1 cellular context compared by ENCODE assay signal in the genomic region with DNA sequence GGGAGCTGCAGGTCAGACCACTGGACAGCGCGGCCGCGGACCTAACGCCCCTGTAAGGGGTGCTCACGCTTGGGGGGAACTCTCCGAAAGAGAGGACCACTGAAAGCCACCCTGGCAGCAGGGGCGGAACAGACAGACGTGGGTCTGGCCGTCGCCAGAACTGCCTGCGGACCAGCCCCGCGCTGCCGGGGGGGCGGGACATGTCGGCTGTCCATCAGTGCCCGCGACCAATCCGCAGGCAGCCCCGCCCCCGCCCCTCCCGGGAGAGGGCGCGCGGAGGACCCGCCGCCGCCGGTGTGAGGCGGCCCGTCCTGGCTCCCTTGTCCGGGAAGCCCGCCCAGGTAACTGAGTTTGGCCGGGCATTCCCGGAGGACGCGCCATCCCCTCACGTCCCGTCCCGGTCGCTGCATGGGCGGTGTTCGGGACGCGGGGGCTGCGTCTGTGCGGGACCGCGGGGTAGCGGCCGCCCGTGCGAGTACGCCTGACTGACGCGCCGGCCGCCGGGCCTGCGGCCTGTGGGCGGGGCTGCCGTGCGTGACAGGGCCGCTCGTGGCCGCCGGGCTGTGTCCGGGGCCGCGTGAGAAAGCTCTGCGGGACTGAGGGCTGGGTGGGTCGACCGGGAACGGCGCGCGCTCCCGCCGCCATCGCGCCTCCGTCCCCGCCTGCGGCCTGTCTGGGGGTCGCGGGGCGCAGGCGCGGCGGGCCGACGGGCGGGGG.
TF ChIP-seq lines count a peak whose summit lies in the region.

No MANE protein-coding gene starts in this region.

TF ChIP-seq in HepG2, 621 proteins besides CTCF, POLR2A, EP300 and RAD21 (continued from another document and continues in another):
- no peak; the same call in 1 of the 2 replicates for TF ChIP-seq ZNF3 (CRISPR knock-in tag; IDR thresholded peaks at IDR 0.05)
- TF ChIP-seq ZSCAN20 (CRISPR knock-in tag; IDR thresholded peaks at IDR 0.05; ENCODE audit: borderline replicate concordance) = peak; percentile 98
- TF ChIP-seq ZNF12 (CRISPR knock-in tag; IDR thresholded peaks at IDR 0.05) = 0 out of 2 replicates have a peak, but pooled peaks have one; percentile 45
- TF ChIP-seq, protein P1, sequence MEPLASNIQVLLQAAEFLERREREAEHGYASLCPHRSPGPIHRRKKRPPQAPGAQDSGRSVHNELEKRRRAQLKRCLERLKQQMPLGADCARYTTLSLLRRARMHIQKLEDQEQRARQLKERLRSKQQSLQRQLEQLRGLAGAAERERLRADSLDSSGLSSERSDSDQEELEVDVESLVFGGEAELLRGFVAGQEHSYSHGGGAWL (CRISPR knock-in tag; IDR thresholded peaks at IDR 0.05) = peak; percentile 80; the same call in 1 of the 2 replicates
- TF ChIP-seq ZNF816 (CRISPR knock-in tag; IDR thresholded peaks at IDR 0.05; ENCODE audit: borderline replicate concordance) = peak; percentile 88; the same call in 1 of the 2 replicates
- peak; percentile 80 for TF ChIP-seq RBM39 (IDR thresholded peaks at IDR 0.05; ENCODE audit: low read depth, low read length, poor library complexity, severe bottlenecking)
- TF ChIP-seq ZNF883 (CRISPR knock-in tag; IDR thresholded peaks at IDR 0.05; ENCODE audit: not compliant biosample characterization) = peak; percentile 94
- TF ChIP-seq, protein P2, sequence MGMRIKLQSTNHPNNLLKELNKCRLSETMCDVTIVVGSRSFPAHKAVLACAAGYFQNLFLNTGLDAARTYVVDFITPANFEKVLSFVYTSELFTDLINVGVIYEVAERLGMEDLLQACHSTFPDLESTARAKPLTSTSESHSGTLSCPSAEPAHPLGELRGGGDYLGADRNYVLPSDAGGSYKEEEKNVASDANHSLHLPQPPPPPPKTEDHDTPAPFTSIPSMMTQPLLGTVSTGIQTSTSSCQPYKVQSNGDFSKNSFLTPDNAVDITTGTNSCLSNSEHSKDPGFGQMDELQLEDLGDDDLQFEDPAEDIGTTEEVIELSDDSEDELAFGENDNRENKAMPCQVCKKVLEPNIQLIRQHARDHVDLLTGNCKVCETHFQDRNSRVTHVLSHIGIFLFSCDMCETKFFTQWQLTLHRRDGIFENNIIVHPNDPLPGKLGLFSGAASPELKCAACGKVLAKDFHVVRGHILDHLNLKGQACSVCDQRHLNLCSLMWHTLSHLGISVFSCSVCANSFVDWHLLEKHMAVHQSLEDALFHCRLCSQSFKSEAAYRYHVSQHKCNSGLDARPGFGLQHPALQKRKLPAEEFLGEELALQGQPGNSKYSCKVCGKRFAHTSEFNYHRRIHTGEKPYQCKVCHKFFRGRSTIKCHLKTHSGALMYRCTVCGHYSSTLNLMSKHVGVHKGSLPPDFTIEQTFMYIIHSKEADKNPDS (CRISPR knock-in tag; IDR thresholded peaks at IDR 0.05) = no peak
- peak; percentile 90; the same call in 1 of the 2 replicates for TF ChIP-seq TBP (CRISPR knock-in tag; IDR thresholded peaks at IDR 0.05)
- TF ChIP-seq MAFK (conservative IDR thresholded peaks at IDR 0.05 in 1 of 2, IDR thresholded peaks at IDR 0.05 in 1 of 2; ENCODE audit: low read length in 2 of 2) = no peak
- TF ChIP-seq, protein P3, sequence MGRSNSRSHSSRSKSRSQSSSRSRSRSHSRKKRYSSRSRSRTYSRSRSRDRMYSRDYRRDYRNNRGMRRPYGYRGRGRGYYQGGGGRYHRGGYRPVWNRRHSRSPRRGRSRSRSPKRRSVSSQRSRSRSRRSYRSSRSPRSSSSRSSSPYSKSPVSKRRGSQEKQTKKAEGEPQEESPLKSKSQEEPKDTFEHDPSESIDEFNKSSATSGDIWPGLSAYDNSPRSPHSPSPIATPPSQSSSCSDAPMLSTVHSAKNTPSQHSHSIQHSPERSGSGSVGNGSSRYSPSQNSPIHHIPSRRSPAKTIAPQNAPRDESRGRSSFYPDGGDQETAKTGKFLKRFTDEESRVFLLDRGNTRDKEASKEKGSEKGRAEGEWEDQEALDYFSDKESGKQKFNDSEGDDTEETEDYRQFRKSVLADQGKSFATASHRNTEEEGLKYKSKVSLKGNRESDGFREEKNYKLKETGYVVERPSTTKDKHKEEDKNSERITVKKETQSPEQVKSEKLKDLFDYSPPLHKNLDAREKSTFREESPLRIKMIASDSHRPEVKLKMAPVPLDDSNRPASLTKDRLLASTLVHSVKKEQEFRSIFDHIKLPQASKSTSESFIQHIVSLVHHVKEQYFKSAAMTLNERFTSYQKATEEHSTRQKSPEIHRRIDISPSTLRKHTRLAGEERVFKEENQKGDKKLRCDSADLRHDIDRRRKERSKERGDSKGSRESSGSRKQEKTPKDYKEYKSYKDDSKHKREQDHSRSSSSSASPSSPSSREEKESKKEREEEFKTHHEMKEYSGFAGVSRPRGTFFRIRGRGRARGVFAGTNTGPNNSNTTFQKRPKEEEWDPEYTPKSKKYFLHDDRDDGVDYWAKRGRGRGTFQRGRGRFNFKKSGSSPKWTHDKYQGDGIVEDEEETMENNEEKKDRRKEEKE (IDR thresholded peaks at IDR 0.05) = no peak
- TF ChIP-seq GATAD2A (CRISPR knock-in tag; IDR thresholded peaks at IDR 0.05) = no peak
- TF ChIP-seq ZC3H4 (CRISPR knock-in tag; IDR thresholded peaks at IDR 0.05; ENCODE audit: borderline replicate concordance) = 0 out of 2 replicates have a peak, but pooled peaks have one; percentile 83
- TF ChIP-seq SMYD3 (CRISPR knock-in tag; IDR thresholded peaks at IDR 0.05) = no peak
- TF ChIP-seq SKI (IDR thresholded peaks at IDR 0.05; ENCODE audit: partially characterized antibody) = peak; percentile 89
- TF ChIP-seq, protein P4, sequence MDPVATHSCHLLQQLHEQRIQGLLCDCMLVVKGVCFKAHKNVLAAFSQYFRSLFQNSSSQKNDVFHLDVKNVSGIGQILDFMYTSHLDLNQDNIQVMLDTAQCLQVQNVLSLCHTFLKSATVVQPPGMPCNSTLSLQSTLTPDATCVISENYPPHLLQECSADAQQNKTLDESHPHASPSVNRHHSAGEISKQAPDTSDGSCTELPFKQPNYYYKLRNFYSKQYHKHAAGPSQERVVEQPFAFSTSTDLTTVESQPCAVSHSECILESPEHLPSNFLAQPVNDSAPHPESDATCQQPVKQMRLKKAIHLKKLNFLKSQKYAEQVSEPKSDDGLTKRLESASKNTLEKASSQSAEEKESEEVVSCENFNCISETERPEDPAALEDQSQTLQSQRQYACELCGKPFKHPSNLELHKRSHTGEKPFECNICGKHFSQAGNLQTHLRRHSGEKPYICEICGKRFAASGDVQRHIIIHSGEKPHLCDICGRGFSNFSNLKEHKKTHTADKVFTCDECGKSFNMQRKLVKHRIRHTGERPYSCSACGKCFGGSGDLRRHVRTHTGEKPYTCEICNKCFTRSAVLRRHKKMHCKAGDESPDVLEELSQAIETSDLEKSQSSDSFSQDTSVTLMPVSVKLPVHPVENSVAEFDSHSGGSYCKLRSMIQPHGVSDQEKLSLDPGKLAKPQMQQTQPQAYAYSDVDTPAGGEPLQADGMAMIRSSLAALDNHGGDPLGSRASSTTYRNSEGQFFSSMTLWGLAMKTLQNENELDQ (CRISPR knock-in tag; IDR thresholded peaks at IDR 0.05; ENCODE audit: borderline replicate concordance) = no peak
- TF ChIP-seq, protein P5, sequence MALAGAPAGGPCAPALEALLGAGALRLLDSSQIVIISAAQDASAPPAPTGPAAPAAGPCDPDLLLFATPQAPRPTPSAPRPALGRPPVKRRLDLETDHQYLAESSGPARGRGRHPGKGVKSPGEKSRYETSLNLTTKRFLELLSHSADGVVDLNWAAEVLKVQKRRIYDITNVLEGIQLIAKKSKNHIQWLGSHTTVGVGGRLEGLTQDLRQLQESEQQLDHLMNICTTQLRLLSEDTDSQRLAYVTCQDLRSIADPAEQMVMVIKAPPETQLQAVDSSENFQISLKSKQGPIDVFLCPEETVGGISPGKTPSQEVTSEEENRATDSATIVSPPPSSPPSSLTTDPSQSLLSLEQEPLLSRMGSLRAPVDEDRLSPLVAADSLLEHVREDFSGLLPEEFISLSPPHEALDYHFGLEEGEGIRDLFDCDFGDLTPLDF (CRISPR knock-in tag; IDR thresholded peaks at IDR 0.05) = peak; percentile 89; the same call in 1 of the 2 replicates
- peak; percentile 34; the same call in 1 of the 2 replicates for TF ChIP-seq ZNF24 (IDR thresholded peaks at IDR 0.05)
- TF ChIP-seq, protein P6, sequence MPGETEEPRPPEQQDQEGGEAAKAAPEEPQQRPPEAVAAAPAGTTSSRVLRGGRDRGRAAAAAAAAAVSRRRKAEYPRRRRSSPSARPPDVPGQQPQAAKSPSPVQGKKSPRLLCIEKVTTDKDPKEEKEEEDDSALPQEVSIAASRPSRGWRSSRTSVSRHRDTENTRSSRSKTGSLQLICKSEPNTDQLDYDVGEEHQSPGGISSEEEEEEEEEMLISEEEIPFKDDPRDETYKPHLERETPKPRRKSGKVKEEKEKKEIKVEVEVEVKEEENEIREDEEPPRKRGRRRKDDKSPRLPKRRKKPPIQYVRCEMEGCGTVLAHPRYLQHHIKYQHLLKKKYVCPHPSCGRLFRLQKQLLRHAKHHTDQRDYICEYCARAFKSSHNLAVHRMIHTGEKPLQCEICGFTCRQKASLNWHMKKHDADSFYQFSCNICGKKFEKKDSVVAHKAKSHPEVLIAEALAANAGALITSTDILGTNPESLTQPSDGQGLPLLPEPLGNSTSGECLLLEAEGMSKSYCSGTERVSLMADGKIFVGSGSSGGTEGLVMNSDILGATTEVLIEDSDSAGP (CRISPR knock-in tag; IDR thresholded peaks at IDR 0.05; ENCODE audit: borderline replicate concordance) = peak; percentile 91
- no peak for TF ChIP-seq ZNF337 (CRISPR knock-in tag; IDR thresholded peaks at IDR 0.05; ENCODE audit: borderline replicate concordance, low read depth)
- TF ChIP-seq NONO (IDR thresholded peaks at IDR 0.05) = no peak
- peak; percentile 73; the same call in 1 of the 2 replicates for TF ChIP-seq NONO (CRISPR knock-in tag; conservative IDR thresholded peaks at IDR 0.05)
- no peak for TF ChIP-seq ZBTB1 (CRISPR knock-in tag; IDR thresholded peaks at IDR 0.05; ENCODE audit: borderline replicate concordance)
- TF ChIP-seq CHD2 (IDR thresholded peaks at IDR 0.05; ENCODE audit: low read depth, low read length) = peak; percentile 53; the same call in 1 of the 2 replicates
- no peak; the same call in none of the 2 replicates for TF ChIP-seq TMF1 (CRISPR knock-in tag; IDR thresholded peaks at IDR 0.05; ENCODE audit: low read depth)
- TF ChIP-seq, protein P7, sequence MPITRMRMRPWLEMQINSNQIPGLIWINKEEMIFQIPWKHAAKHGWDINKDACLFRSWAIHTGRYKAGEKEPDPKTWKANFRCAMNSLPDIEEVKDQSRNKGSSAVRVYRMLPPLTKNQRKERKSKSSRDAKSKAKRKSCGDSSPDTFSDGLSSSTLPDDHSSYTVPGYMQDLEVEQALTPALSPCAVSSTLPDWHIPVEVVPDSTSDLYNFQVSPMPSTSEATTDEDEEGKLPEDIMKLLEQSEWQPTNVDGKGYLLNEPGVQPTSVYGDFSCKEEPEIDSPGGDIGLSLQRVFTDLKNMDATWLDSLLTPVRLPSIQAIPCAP (CRISPR knock-in tag; IDR thresholded peaks at IDR 0.05; ENCODE audit: low read depth) = no peak
- TF ChIP-seq, protein P8, sequence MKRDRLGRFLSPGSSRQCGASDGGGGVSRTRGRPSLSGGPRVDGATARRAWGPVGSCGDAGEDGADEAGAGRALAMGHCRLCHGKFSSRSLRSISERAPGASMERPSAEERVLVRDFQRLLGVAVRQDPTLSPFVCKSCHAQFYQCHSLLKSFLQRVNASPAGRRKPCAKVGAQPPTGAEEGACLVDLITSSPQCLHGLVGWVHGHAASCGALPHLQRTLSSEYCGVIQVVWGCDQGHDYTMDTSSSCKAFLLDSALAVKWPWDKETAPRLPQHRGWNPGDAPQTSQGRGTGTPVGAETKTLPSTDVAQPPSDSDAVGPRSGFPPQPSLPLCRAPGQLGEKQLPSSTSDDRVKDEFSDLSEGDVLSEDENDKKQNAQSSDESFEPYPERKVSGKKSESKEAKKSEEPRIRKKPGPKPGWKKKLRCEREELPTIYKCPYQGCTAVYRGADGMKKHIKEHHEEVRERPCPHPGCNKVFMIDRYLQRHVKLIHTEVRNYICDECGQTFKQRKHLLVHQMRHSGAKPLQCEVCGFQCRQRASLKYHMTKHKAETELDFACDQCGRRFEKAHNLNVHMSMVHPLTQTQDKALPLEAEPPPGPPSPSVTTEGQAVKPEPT (CRISPR knock-in tag; IDR thresholded peaks at IDR 0.05; ENCODE audit: low read depth) = peak; percentile 36; the same call in 1 of the 2 replicates
- peak; percentile 91 for TF ChIP-seq ZNF329 (CRISPR knock-in tag; IDR thresholded peaks at IDR 0.05; ENCODE audit: low read depth)
- peak; percentile 69; the same call in 1 of the 2 replicates for TF ChIP-seq SIN3A (IDR thresholded peaks at IDR 0.05; ENCODE audit: borderline replicate concordance, low read depth, low read length)
- TF ChIP-seq, protein P9, sequence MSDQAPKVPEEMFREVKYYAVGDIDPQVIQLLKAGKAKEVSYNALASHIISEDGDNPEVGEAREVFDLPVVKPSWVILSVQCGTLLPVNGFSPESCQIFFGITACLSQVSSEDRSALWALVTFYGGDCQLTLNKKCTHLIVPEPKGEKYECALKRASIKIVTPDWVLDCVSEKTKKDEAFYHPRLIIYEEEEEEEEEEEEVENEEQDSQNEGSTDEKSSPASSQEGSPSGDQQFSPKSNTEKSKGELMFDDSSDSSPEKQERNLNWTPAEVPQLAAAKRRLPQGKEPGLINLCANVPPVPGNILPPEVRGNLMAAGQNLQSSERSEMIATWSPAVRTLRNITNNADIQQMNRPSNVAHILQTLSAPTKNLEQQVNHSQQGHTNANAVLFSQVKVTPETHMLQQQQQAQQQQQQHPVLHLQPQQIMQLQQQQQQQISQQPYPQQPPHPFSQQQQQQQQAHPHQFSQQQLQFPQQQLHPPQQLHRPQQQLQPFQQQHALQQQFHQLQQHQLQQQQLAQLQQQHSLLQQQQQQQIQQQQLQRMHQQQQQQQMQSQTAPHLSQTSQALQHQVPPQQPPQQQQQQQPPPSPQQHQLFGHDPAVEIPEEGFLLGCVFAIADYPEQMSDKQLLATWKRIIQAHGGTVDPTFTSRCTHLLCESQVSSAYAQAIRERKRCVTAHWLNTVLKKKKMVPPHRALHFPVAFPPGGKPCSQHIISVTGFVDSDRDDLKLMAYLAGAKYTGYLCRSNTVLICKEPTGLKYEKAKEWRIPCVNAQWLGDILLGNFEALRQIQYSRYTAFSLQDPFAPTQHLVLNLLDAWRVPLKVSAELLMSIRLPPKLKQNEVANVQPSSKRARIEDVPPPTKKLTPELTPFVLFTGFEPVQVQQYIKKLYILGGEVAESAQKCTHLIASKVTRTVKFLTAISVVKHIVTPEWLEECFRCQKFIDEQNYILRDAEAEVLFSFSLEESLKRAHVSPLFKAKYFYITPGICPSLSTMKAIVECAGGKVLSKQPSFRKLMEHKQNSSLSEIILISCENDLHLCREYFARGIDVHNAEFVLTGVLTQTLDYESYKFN (CRISPR knock-in tag; conservative IDR thresholded peaks at IDR 0.05) = no peak
- TF ChIP-seq SRSF4 (IDR thresholded peaks at IDR 0.05; ENCODE audit: low read depth, low read length, poor library complexity, severe bottlenecking) = no peak
- TF ChIP-seq, protein P10, sequence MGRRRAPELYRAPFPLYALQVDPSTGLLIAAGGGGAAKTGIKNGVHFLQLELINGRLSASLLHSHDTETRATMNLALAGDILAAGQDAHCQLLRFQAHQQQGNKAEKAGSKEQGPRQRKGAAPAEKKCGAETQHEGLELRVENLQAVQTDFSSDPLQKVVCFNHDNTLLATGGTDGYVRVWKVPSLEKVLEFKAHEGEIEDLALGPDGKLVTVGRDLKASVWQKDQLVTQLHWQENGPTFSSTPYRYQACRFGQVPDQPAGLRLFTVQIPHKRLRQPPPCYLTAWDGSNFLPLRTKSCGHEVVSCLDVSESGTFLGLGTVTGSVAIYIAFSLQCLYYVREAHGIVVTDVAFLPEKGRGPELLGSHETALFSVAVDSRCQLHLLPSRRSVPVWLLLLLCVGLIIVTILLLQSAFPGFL (CRISPR knock-in tag; IDR thresholded peaks at IDR 0.05) = 0 out of 2 replicates have a peak, but pooled peaks have one; percentile 67
- TF ChIP-seq ZNF382 (CRISPR knock-in tag; IDR thresholded peaks at IDR 0.05; ENCODE audit: borderline replicate concordance) = no peak
- peak; percentile 82; the same call in 1 of the 2 replicates for TF ChIP-seq MTA1 (CRISPR knock-in tag; IDR thresholded peaks at IDR 0.05; ENCODE audit: borderline replicate concordance)
- peak; percentile 78 for TF ChIP-seq HNRNPLL (IDR thresholded peaks at IDR 0.05; ENCODE audit: low read depth, low read length, poor library complexity, severe bottlenecking)
- TF ChIP-seq PHF5A (CRISPR knock-in tag; IDR thresholded peaks at IDR 0.05; ENCODE audit: low read depth, unreplicated experiment) = peak; percentile 91
